Comparison of ENCODE assay signal across 23 cellular contexts in genomic region chrX:130840345-130840744, GRCh38.
"Had no signal": no experiment of that assay in that cellular context is flagged by ENCODE, and none has a peak within 500 bp of the region (broad histone marks: within the 10 kb centered on the region; RNA-seq: fewer than 3 reads in every experiment).

No MANE protein-coding gene starts in this region.

- H3K4me2 ChIP-seq: hepatocyte had no signal

- DNase-seq: dermis blood vessel endothelial cell; dorsolateral prefrontal cortex; effector CD4-positive, alpha-beta T cell; effector memory CD4-positive, alpha-beta T cell; foreskin keratinocyte; heart left ventricle; hypothalamus; immature natural killer cell; islet precursor cell; kidney; kidney glomerular epithelial cell; left colon; left ventricle myocardium superior; lower lobe of right lung; mesenchymal stem cell; mucosa of descending colon; naive B cell had no signal

- H3K4me1 ChIP-seq: esophagus muscularis mucosa, foreskin keratinocyte, gastroesophageal sphincter, lower lobe of right lung had no signal

- H3K4me3 ChIP-seq: coronary artery, dorsolateral prefrontal cortex, esophagus muscularis mucosa, gastroesophageal sphincter, heart left ventricle, hepatocyte, lower lobe of right lung, mucosa of descending colon had no signal

- H3K9me3 ChIP-seq: esophagus muscularis mucosa, gastroesophageal sphincter, heart left ventricle, lower lobe of right lung, mucosa of descending colon had no signal

- FAIRE-seq: endothelial cell of umbilical vein had no signal

- H3K36me3 ChIP-seq: esophagus muscularis mucosa, gastroesophageal sphincter, heart left ventricle, lower lobe of right lung had no signal

- ATAC-seq: foreskin keratinocyte, gastroesophageal sphincter, heart left ventricle, left colon, left lobe of liver, left ventricle myocardium superior, lower lobe of right lung, mucosa of descending colon had no signal

- H3K27ac ChIP-seq: coronary artery, dorsolateral prefrontal cortex, esophagus muscularis mucosa, foreskin keratinocyte, gastroesophageal sphincter, heart left ventricle, hepatocyte, lower lobe of right lung had no signal

- H3K27me3 ChIP-seq: esophagus muscularis mucosa, foreskin keratinocyte, gastroesophageal sphincter, heart left ventricle, hepatocyte had no signal
